ENCODE assay signal across 22 cellular contexts in the genomic region with DNA sequence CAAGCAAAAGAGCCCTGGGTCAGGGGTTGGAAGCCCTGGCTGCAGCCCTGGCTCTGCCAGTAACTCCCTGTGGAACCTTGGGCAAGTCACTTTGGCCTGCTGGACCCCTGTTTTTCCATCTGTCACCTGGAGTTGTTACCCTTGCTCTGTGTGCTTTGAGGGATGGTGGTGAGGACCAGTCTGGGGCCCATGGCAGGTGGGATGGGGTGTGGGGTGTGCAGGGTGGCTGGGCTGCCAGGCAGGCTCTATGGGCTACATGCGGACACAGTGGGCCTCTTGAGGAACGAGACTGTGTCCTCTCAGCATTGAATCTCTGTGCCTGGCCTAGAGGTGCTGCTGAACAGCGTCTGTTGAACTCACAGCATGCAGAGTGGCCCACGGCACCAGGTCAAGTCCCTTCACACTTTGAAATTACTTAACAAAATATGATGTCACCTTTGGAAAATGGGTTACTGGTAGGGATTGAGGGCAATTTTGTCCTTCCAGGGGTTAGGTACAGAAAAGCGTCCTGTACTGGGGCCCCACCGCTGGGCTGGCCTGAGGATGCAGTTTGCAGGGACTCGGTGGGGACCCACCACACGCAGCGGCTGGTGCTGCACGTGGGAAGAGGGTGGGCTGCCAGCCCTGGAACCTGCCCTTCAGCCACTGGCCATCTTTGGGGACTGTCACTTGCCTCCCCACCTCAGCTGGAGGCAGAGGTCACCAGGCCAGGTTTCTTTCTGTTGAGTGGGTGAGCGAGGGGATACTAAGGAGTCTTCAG. TPM values are rescaled to one million over a fixed set of nuclear protein-coding genes. Genes with fewer than 3 reads are reported as not detected.
DNase-seq lines count a peak whose midpoint lies in the region; ATAC-seq and TF ChIP-seq lines count a peak whose summit lies in the region.
"Had no signal": no experiment of that assay in that cellular context is flagged by ENCODE, and none has a peak within 500 bp of the region (broad histone marks: within the 10 kb centered on the region; RNA-seq: fewer than 3 reads in every experiment).

No MANE protein-coding gene starts in this region.

- H3K9me3 ChIP-seq in BLaER1 treated with 17β-estradiol and CSF1 and Interleukin-3, amounts not matched to agents 10 nM and 100 nM (replicated peaks in 1 of 11), result no peaks in the 10 kb centered on the region
- H3K9me3 ChIP-seq in OCI-LY1 (ENCODE audit: low read length) (no peaks in the 10 kb centered on the region), spleen (no peaks in the 10 kb centered on the region), Peyer's patch (no peaks in the 10 kb centered on the region)
- H3K9me3 ChIP-seq: A549, SJSA1 had no signal

- H3K4me1 ChIP-seq in BLaER1 treated with 17β-estradiol and CSF1 and Interleukin-3, amounts not matched to agents 10 nM and 100 nM, result peaks cover 28 to 56% (median 52%) of the 10 kb centered on the region in 10 experiments
- H3K4me1 ChIP-seq in OCI-LY1 (ENCODE audit: insufficient read depth, low read length, severe bottlenecking) (peaks cover 53% of the 10 kb centered on the region), spleen (peaks cover 0 to 38% (median 20%) of the 10 kb centered on the region in 6 donors), Peyer's patch (peaks cover 0 to 29% (median 0%) of the 10 kb centered on the region in 4 donors)
- H3K4me1 ChIP-seq: A549 had no signal

- no peak for ATAC-seq in activated naive CD8-positive, alpha-beta T cell treated with anti-CD3 and anti-CD28 coated beads, Interleukin-2, amount 50 U/mL, for 24 hours
- ATAC-seq: A549, GM23338, Panc1 had no signal

- H3K9me2 ChIP-seq in OCI-LY1 (ENCODE audit: low read depth, low read length), result no peaks in the 10 kb centered on the region

- no peak overlapping the region for H3K27ac Mint-ChIP-seq in activated naive CD8-positive, alpha-beta T cell treated with anti-CD3 and anti-CD28 coated beads, Interleukin-2, amount 50 U/mL, for 24 hours
- H3K27ac Mint-ChIP-seq: B cell, GM23338 had no signal

- H3F3A ChIP-seq in OCI-LY1 (ENCODE audit: insufficient read depth, low read length), result no peaks in the 10 kb centered on the region

- H3K9me3 Mint-ChIP-seq in activated naive CD8-positive, alpha-beta T cell treated with anti-CD3 and anti-CD28 coated beads, Interleukin-2, amount 50 U/mL, for 24 hours, result no peaks in the 10 kb centered on the region
- H3K9me3 Mint-ChIP-seq: CD4-positive, CD25-positive, alpha-beta regulatory T cell; GM23338 had no signal

- peaks cover 28% of the 10 kb centered on the region for H3K4me1 Mint-ChIP-seq in activated naive CD8-positive, alpha-beta T cell treated with anti-CD3 and anti-CD28 coated beads, Interleukin-2, amount 50 U/mL, for 24 hours

- no peaks in the 10 kb centered on the region for H3K27me3 Mint-ChIP-seq in activated naive CD8-positive, alpha-beta T cell treated with anti-CD3 and anti-CD28 coated beads, Interleukin-2, amount 50 U/mL, for 24 hours
- H3K27me3 Mint-ChIP-seq: B cell had no signal

- WGBS in spleen, 5 donors, result 95 to 99% (median 96%) methylated on average over 5 to 11 of the region's 11 CpGs

- H3K4me3 ChIP-seq in BLaER1 treated with 17β-estradiol and CSF1 and Interleukin-3, amounts not matched to agents 10 nM and 100 nM, result no peak overlapping the region
- H3K4me3 ChIP-seq in OCI-LY1 (ENCODE audit: low read depth, low read length, poor library complexity, severe bottlenecking) (no peak overlapping the region), spleen (no peak overlapping the region), Peyer's patch (no peak overlapping the region)
- H3K4me3 ChIP-seq: A549, GM23338, SJSA1 had no signal

- no peak overlapping the region for H3K4me3 Mint-ChIP-seq in activated naive CD8-positive, alpha-beta T cell treated with anti-CD3 and anti-CD28 coated beads, Interleukin-2, amount 50 U/mL, for 24 hours
- H3K4me3 Mint-ChIP-seq: B cell; CD4-positive, CD25-positive, alpha-beta regulatory T cell; GM23338 had no signal

- TF ChIP-seq POLR2A in spleen (IDR thresholded peaks at IDR 0.05), result no peak
- no peak for TF ChIP-seq POLR2A in Peyer's patch (IDR thresholded peaks at IDR 0.05)

- no peak for TF ChIP-seq CTCF in OCI-LY1 (IDR thresholded peaks at IDR 0.05; ENCODE audit: low read length)
- TF ChIP-seq CTCF in spleen (IDR thresholded peaks at IDR 0.05 in 8 of 11, conservative IDR thresholded peaks at IDR 0.05 in 3 of 11), result no peak
- no peak for TF ChIP-seq CTCF in Peyer's patch (IDR thresholded peaks at IDR 0.05)
- TF ChIP-seq CTCF in GM20000 (IDR thresholded peaks at IDR 0.05; ENCODE audit: extremely low read depth, missing control alignments), result no peak

- intact Hi-C loops in spleen (cut with DNase I; ENCODE audit: low total_unique reads), result no loop called here

- DNase-seq in islet precursor cell (peak; percentile 28), spleen (peak; percentile 66), Peyer's patch (no peak), GM20000 (ENCODE audit: low spot score) (no peak)
- DNase-seq in activated naive CD8-positive, alpha-beta T cell treated with anti-CD3 and anti-CD28 coated beads, Interleukin-2, amount 50 U/mL, for 24 hours, result no peak
- DNase-seq: CD4-positive, CD25-positive, alpha-beta regulatory T cell; DMS79 treated with DMSO at 0.1 percent for 48 hours; HCEC 1CT; MM.1S; NCI-H1092; NCI-H1436 treated with DMSO at 0.1 percent for 48 hours; NCI-H1930; NCI-H2227 treated with DMSO at 0.1 percent for 48 hours; NCI-H510A had no signal

- H3K36me3 Mint-ChIP-seq in activated naive CD8-positive, alpha-beta T cell treated with anti-CD3 and anti-CD28 coated beads, Interleukin-2, amount 50 U/mL, for 24 hours (ENCODE audit: low read depth), result no peaks in the 10 kb centered on the region
- H3K36me3 Mint-ChIP-seq: CD4-positive, CD25-positive, alpha-beta regulatory T cell had no signal

- peak overlapping the region in 9 of 11 experiments; percentile 8 to 94 (median 85); a peak in 15 of 22 replicates for H3K4me2 ChIP-seq in BLaER1 treated with 17β-estradiol and CSF1 and Interleukin-3, amounts not matched to agents 10 nM and 100 nM
- H3K4me2 ChIP-seq in OCI-LY1 (ENCODE audit: low read length), result no peak overlapping the region; the same call in 1 of the 2 replicates
- H3K4me2 ChIP-seq: A549, GM23338 had no signal

- H3K27me3 ChIP-seq in BLaER1 treated with 17β-estradiol and CSF1 and Interleukin-3, amounts not matched to agents 10 nM and 100 nM, result no peaks in the 10 kb centered on the region
- no peaks in the 10 kb centered on the region for H3K27me3 ChIP-seq in OCI-LY1 (ENCODE audit: insufficient read depth, low read length)
- H3K27me3 ChIP-seq in spleen (replicated peaks in 1 of 7), result no peaks in the 10 kb centered on the region
- no peaks in the 10 kb centered on the region for H3K27me3 ChIP-seq in Peyer's patch
- H3K27me3 ChIP-seq: SJSA1 had no signal

- H2AFZ ChIP-seq in OCI-LY1 (ENCODE audit: low read length), result no peak overlapping the region
- H2AFZ ChIP-seq: GM23338 had no signal

- peaks cover 0 to 49% (median 10%) of the 10 kb centered on the region in 11 experiments; a peak in 9 of 22 replicates for H4K20me1 ChIP-seq in BLaER1 treated with 17β-estradiol and CSF1 and Interleukin-3, amounts not matched to agents 10 nM and 100 nM
- H4K20me1 ChIP-seq in OCI-LY1 (ENCODE audit: insufficient read depth, low read length), result no peaks in the 10 kb centered on the region

- no peak overlapping the region for H3K27ac ChIP-seq in BLaER1 treated with 17β-estradiol and CSF1 and Interleukin-3, amounts not matched to agents 10 nM and 100 nM
- peak overlapping the region; percentile 93 for H3K27ac ChIP-seq in OCI-LY1 (ENCODE audit: low read depth, low read length, poor library complexity, severe bottlenecking)
- H3K27ac ChIP-seq in spleen, result no peak overlapping the region
- no peak overlapping the region for H3K27ac ChIP-seq in Peyer's patch
- H3K27ac ChIP-seq: A549, SJSA1 had no signal

- no peak overlapping the region for H3K9ac ChIP-seq in BLaER1 treated with 17β-estradiol and CSF1 and Interleukin-3, amounts not matched to agents 10 nM and 100 nM
- H3K9ac ChIP-seq in OCI-LY1 (ENCODE audit: low read length), result peak overlapping the region; percentile 46; the same call in 1 of the 2 replicates

- H3K36me3 ChIP-seq in BLaER1 treated with 17β-estradiol and CSF1 and Interleukin-3, amounts not matched to agents 10 nM and 100 nM, result peaks cover 0 to 36% (median 18%) of the 10 kb centered on the region in 11 experiments; a peak in 19 of 22 replicates
- H3K36me3 ChIP-seq in OCI-LY1 (ENCODE audit: insufficient read depth, low read length), result peaks cover 43% of the 10 kb centered on the region
- peaks cover 0 to 43% (median 3%) of the 10 kb centered on the region in 6 donors for H3K36me3 ChIP-seq in spleen
- no peaks in the 10 kb centered on the region for H3K36me3 ChIP-seq in Peyer's patch
- H3K36me3 ChIP-seq: SJSA1 had no signal

- no peaks in the 10 kb centered on the region for H3K79me2 ChIP-seq in OCI-LY1 (ENCODE audit: insufficient read depth, low read length)

RNA-seq across cellular contexts. Expression of a gene that starts 45.3 kb away (rescaled TPM):
- total RNA-seq in spleen (10 to 100 TPM; 41.5 to 79.6 (median 56.8) TPM), Peyer's patch (10 to 100 TPM in 1 of 4 donors, 1 to 10 TPM in 3; 4.6 to 12.4 (median 6.3) TPM)
- 10 to 100 TPM in 1 of 3 donors, 1 to 10 TPM in 2; 6.6 to 11.3 (median 7.0) TPM for polyA plus RNA-seq in spleen
- total RNA-seq: GM23338, HT1080, SJSA1 had no signal
- polyA plus RNA-seq: A549 had no signal

Comparison
In these comparisons a context has a peak if more than half of its experiments do, and no peak if none do; other contexts are left out.
1. DNase-seq: peak in islet precursor cell (single experiment) and spleen (single experiment); none in activated naive CD8-positive, alpha-beta T cell treated with anti-CD3 and anti-CD28 coated beads, Interleukin-2, amount 50 U/mL, for 24 hours (single experiment), Peyer's patch (0 of 3) and GM20000 (single experiment).